ENCODE assay signal across 12 cellular contexts in the genomic region with DNA sequence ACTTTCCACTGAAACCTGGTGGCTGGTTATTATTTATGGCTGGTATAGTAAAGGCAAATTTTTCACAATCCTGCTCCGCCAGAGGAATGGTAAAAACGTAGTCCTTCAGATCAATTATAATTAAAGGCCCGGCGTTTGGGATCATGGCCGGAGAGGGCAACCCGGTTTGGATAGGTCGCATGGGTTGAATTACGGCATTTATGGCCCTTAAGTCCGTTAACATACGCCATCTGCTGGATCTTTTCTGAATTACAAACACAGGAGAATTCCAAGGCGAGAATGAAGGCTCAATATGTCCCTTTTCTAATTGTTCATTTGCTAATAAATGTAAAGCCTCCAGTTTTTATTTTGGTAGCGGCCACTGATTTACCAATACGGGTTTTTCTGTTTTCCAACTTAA. TPM values are rescaled to one million over a fixed set of nuclear protein-coding genes. Genes with fewer than 3 reads are reported as not detected.
DNase-seq lines count a peak whose midpoint lies in the region; ATAC-seq, FAIRE-seq and TF ChIP-seq lines count a peak whose summit lies in the region.
"Had no signal": no experiment of that assay in that cellular context is flagged by ENCODE, and none has a peak within 500 bp of the region (broad histone marks: within the 10 kb centered on the region; RNA-seq: fewer than 3 reads in every experiment).

No MANE protein-coding gene starts in this region.

- no peak overlapping the region for H3K9ac ChIP-seq in DND-41 (ENCODE audit: low read depth, low read length)
- H3K9ac ChIP-seq in KMS-11 = no peak overlapping the region
- no peak overlapping the region for H3K9ac ChIP-seq in GM12878 (ENCODE audit: control insufficient read depth, insufficient read depth, low read length)
- no peak overlapping the region for H3K9ac ChIP-seq in mesenchymal stem cell (ENCODE audit: low read length)

- H3K79me1 ChIP-seq in mesenchymal stem cell (replicated peaks; ENCODE audit: low read length, poor library complexity, severe bottlenecking) = peaks cover 32% of the 10 kb centered on the region

- in situ Hi-C loops in GM12878 (cut with MboI) = no loop called here

- H3K9me3 ChIP-seq in DND-41 (ENCODE audit: insufficient read depth, low read length, severe bottlenecking) (peaks cover 26% of the 10 kb centered on the region), GM12878 (replicated peaks; ENCODE audit: control insufficient read depth, insufficient read depth, low read length) (peaks cover 30% of the 10 kb centered on the region), mesenchymal stem cell (ENCODE audit: control insufficient read depth, low read length) (peaks cover 34% of the 10 kb centered on the region)

- POLR2A ChIA-PET in GM12878 (lab: Charles Lee) = no interaction called here

- H3K18ac ChIP-seq in mesenchymal stem cell (ENCODE audit: low read depth in 1 of 2, low read length in 2 of 2) = no peak overlapping the region

- H3K36me3 ChIP-seq in DND-41 (ENCODE audit: insufficient read depth, low read length) = peaks cover 94% of the 10 kb centered on the region
- H3K36me3 ChIP-seq in KMS-11 (ENCODE audit: insufficient read depth) = peaks cover 35% of the 10 kb centered on the region
- H3K36me3 ChIP-seq in GM12878 (ENCODE audit: control insufficient read depth in 2 of 2, insufficient read depth in 2 of 2, low read length in 1 of 2) = peaks cover 3 to 20% of the 10 kb centered on the region in 2 experiments
- peaks cover 40 to 95% of the 10 kb centered on the region in 2 experiments for H3K36me3 ChIP-seq in mesenchymal stem cell (ENCODE audit: control insufficient read depth in 1 of 2, insufficient read depth in 2 of 2, low read depth in 1 of 2, low read length in 2 of 2)

- H3K4me3 ChIP-seq in DND-41 (ENCODE audit: low read depth in 1 of 2, low read length in 2 of 2) = no peak overlapping the region
- no peak overlapping the region for H3K4me3 ChIP-seq in KMS-11 (IDR thresholded peaks at IDR 0.05; ENCODE audit: insufficient read depth, low read depth, low read length)
- no peak overlapping the region for H3K4me3 ChIP-seq in GM12878
- H3K4me3 ChIP-seq in mesenchymal stem cell (ENCODE audit: insufficient read depth in 1 of 2, low read depth in 1 of 2, low read length in 2 of 2) = no peak overlapping the region

- SMC1A ChIA-PET in GM12878 (lab: Charles Lee; ENCODE audit: uncharacterized antibody, unreplicated experiment) = no interaction called here

- WGBS in GM12878 (ENCODE audit: insufficient coverage, insufficient replicate concordance, low lambda C conversion rate, missing lambda C conversion rate) = 97% methylated on average over 13 of the region's 13 CpGs
- over 99% methylated on average over 12 of the region's 13 CpGs for WGBS in mesenchymal stem cell

- no peak for TF ChIP-seq EP300 in GM12878 (IDR thresholded peaks at IDR 0.05; ENCODE audit: borderline replicate concordance in 1 of 2, control insufficient read depth in 1 of 2, low read depth in 2 of 2, low read length in 2 of 2)

- TF ChIP-seq CTCF in DND-41 (IDR thresholded peaks at IDR 0.05; ENCODE audit: borderline replicate concordance, extremely low read depth, low read length, poor library complexity, severe bottlenecking) (peak; percentile 49), KMS-11 (conservative IDR thresholded peaks at IDR 0.05; ENCODE audit: low read depth, low read length) (peak; percentile 80), GM12878 (IDR thresholded peaks at IDR 0.05 in 2 of 3, conservative IDR thresholded peaks at IDR 0.05 in 1 of 3; ENCODE audit: control insufficient read depth in 2 of 3, extremely low read depth in 1 of 3, insufficient read depth in 1 of 3, low read depth in 3 of 3, low read length in 3 of 3) (peak in 1 of 3 experiments; percentile 16; a peak in 1 of 6 replicates)

- no peak overlapping the region for H3K4ac ChIP-seq in mesenchymal stem cell (ENCODE audit: low read depth in 1 of 2, low read length in 2 of 2)

- no peak overlapping the region for H3K23ac ChIP-seq in mesenchymal stem cell (ENCODE audit: low read length in 2 of 2)

- H3K14ac ChIP-seq in mesenchymal stem cell (ENCODE audit: low read length in 2 of 2) = no peak overlapping the region

- H4K91ac ChIP-seq in mesenchymal stem cell (ENCODE audit: low read length) = no peak overlapping the region

- no peak for TF ChIP-seq POLR2A in GM12878 (IDR thresholded peaks at IDR 0.05; ENCODE audit: low read depth, low read length)

- no peak overlapping the region for H4K8ac ChIP-seq in mesenchymal stem cell (ENCODE audit: low read length)

- ATAC-seq in DND-41 (ENCODE audit: insufficient read depth, low read depth) = no peak
- ATAC-seq in GM12878 = no peak
- no peak for ATAC-seq in GM21447 (IDR thresholded peaks at IDR 0.05; ENCODE audit: unreplicated experiment)
- no peak for ATAC-seq in GM18907 (IDR thresholded peaks at IDR 0.05; ENCODE audit: unreplicated experiment)
- ATAC-seq: naive thymus-derived CD8-positive, alpha-beta T cell had no signal

- no peak for TF ChIP-seq RAD21 in GM12878 (IDR thresholded peaks at IDR 0.05; ENCODE audit: insufficient read depth, low read depth, low read length)

- H2BK12ac ChIP-seq in mesenchymal stem cell (ENCODE audit: low read length in 2 of 2) = no peak overlapping the region

- CTCF ChIA-PET in GM12878 (lab: Yijun Ruan, JAX) = no interaction called here

- H4K20me1 ChIP-seq in DND-41 (ENCODE audit: insufficient read depth, low read length) = peaks cover 2% of the 10 kb centered on the region; the same call in 1 of the 2 replicates
- H4K20me1 ChIP-seq in KMS-11 (ENCODE audit: insufficient read depth) = no peaks in the 10 kb centered on the region
- no peaks in the 10 kb centered on the region for H4K20me1 ChIP-seq in GM12878 (ENCODE audit: control insufficient read depth, insufficient read depth)

- intact Hi-C loops in GM12878 (cut with micrococcal nuclease; ENCODE audit: unreplicated experiment) = no loop called here

- H2AFZ ChIP-seq in DND-41 (ENCODE audit: low read depth, low read length) (no peak overlapping the region), KMS-11 (ENCODE audit: low read depth) (no peak overlapping the region), GM12878 (ENCODE audit: control insufficient read depth, low read depth, low read length) (no peak overlapping the region), mesenchymal stem cell (ENCODE audit: low read depth, low read length) (no peak overlapping the region)

- no peak overlapping the region for H2AK5ac ChIP-seq in mesenchymal stem cell (ENCODE audit: low read length, severe bottlenecking)

- H2BK5ac ChIP-seq in mesenchymal stem cell (ENCODE audit: low read depth, low read length, poor library complexity, severe bottlenecking) = no peak overlapping the region

- BruUV-seq in GM12878 (replicated peaks; lab: Mats Ljungman, UMichigan) = no TSS peak

- H3K4me2 ChIP-seq in DND-41 (ENCODE audit: insufficient read depth, low read length) = no peak overlapping the region
- H3K4me2 ChIP-seq in KMS-11 = no peak overlapping the region
- H3K4me2 ChIP-seq in GM12878 (ENCODE audit: control insufficient read depth, insufficient read depth) = no peak overlapping the region
- H3K4me2 ChIP-seq in mesenchymal stem cell (ENCODE audit: low read length, poor library complexity, severe bottlenecking) = no peak overlapping the region

- no peak overlapping the region for H2BK15ac ChIP-seq in mesenchymal stem cell (ENCODE audit: low read depth, poor library complexity, severe bottlenecking)

- H3K27ac ChIP-seq in DND-41 (ENCODE audit: low read length) (no peak overlapping the region), KMS-11 (no peak overlapping the region), GM12878 (ENCODE audit: control insufficient read depth, insufficient read depth) (no peak overlapping the region), mesenchymal stem cell (ENCODE audit: low read length, poor library complexity, severe bottlenecking) (no peak overlapping the region)

- H3K79me2 ChIP-seq in DND-41 (ENCODE audit: insufficient read depth, low read length) (no peaks in the 10 kb centered on the region), KMS-11 (ENCODE audit: insufficient read depth, low read depth) (no peaks in the 10 kb centered on the region), GM12878 (ENCODE audit: control insufficient read depth, insufficient read depth, low read length) (no peaks in the 10 kb centered on the region)

- H3K27me3 ChIP-seq in DND-41 (ENCODE audit: insufficient read depth, low read length, poor library complexity) (no peaks in the 10 kb centered on the region), KMS-11 (ENCODE audit: insufficient read depth, low read depth) (no peaks in the 10 kb centered on the region), GM12878 (replicated peaks in 1 of 2; ENCODE audit: control insufficient read depth in 2 of 2, insufficient read depth in 2 of 2, low read length in 1 of 2) (no peaks in the 10 kb centered on the region), mesenchymal stem cell (ENCODE audit: control insufficient read depth in 1 of 2, insufficient read depth in 1 of 2, low read length in 2 of 2) (no peaks in the 10 kb centered on the region)

- H3K4me1 ChIP-seq in DND-41 (ENCODE audit: insufficient read depth, low read length) = no peaks in the 10 kb centered on the region
- no peaks in the 10 kb centered on the region for H3K4me1 ChIP-seq in KMS-11 (ENCODE audit: low read depth, poor library complexity, severe bottlenecking)
- no peaks in the 10 kb centered on the region for H3K4me1 ChIP-seq in GM12878 (ENCODE audit: control insufficient read depth, insufficient read depth, low read length)
- H3K4me1 ChIP-seq in mesenchymal stem cell (ENCODE audit: control insufficient read depth, insufficient read depth, low read depth, low read length) = no peaks in the 10 kb centered on the region

- DNase-seq in DND-41 (no peak), GM12878 (ENCODE audit: low read depth, low spot score) (no peak), mesenchymal stem cell (peak; percentile 2), cerebellar cortex (ENCODE audit: low spot score) (no peak)
- no peak for DNase-seq in stimulated activated CD4-positive, alpha-beta T cell treated with anti-CD3 and anti-CD28 coated beads, Interleukin-12 subunit alpha, Interleukin-12 subunit beta, amount 100 ng/mL, for 4 hours
- DNase-seq: activated CD4-positive, alpha-beta T cell treated with anti-CD3 and anti-CD28 coated beads for 1 hour; activated naive CD4-positive, alpha-beta T cell treated with Interleukin-2 at 50 U/mL for 16 hours; effector CD8-positive, alpha-beta T cell; naive thymus-derived CD8-positive, alpha-beta T cell had no signal

- no peak for FAIRE-seq in GM12878 (lab: Jason Lieb, UNC)

- H2BK120ac ChIP-seq in mesenchymal stem cell (ENCODE audit: low read depth, low read length) = no peak overlapping the region

- RAD21 ChIA-PET in GM12878 (lab: Charles Lee; ENCODE audit: unreplicated experiment) = no interaction called here

RNA-seq across cellular contexts. Expression of a gene that starts 11.3 kb away (rescaled TPM):
- 91.0 and 96.1 TPM in 2 replicates for total RNA-seq in GM12878 (2013; cell fraction: nucleolus; rRNA removed)
- 0.85 and 1.8 TPM in 2 replicates for total RNA-seq in GM12878 (2014; rRNA removed)
- total RNA-seq in GM12878 (2014; rRNA removed; fragmentation: Illumina TruSeq; extraction: Trizol) = 1.1 and 1.2 TPM in 2 replicates
- 0.21 and 0.24 TPM in 2 replicates for total RNA-seq in GM12878 (2021)
- polyA plus RNA-seq in GM12878 (2011; ENCODE audit: low read depth) = not detected
- polyA plus RNA-seq in GM12878 (2011; rRNA removed) = 0.72 and 0.91 TPM in 2 replicates
- 0.07 and 0.13 TPM in 2 replicates for polyA plus RNA-seq in GM12878 (2011; cell fraction: cytosol; rRNA removed)
- 2.4 and 3.0 TPM in 2 replicates for polyA plus RNA-seq in GM12878 (2011; cell fraction: nucleus; rRNA removed)
- polyA plus RNA-seq in GM12878 (2012) = not detected in 2 replicates
- polyA plus RNA-seq in GM12878 (2014; fragmentation: Illumina TruSeq; extraction: Trizol) = 0.25 TPM in 1 of 2 replicates, not detected in the other
- not detected for polyA plus RNA-seq in GM12878 (2014; fragmentation: Nextera tagmentation; extraction: Ambion mirVana)
- 0.09 and 0.23 TPM in 2 replicates for polyA plus RNA-seq in GM12878 (2014; rRNA removed)
- polyA plus RNA-seq in GM12878 (2016; fragmentation: Nextera tagmentation; extraction: Ambion mirVana) = not detected
- 15.5 and 19.1 TPM in 2 replicates for polyA minus RNA-seq in GM12878 (2011; rRNA and poly(A)+ RNA removed)
- not detected in 2 replicates for polyA minus RNA-seq in GM12878 (2011; cell fraction: cytosol; rRNA and poly(A)+ RNA removed)
- polyA minus RNA-seq in GM12878 (2011; cell fraction: nucleus; rRNA and poly(A)+ RNA removed) = 14.6 and 23.7 TPM in 2 replicates
- not detected for polyA plus RNA-seq in mesenchymal stem cell (2013, experiment 1 of 2)
- not detected for polyA plus RNA-seq in mesenchymal stem cell (2013, experiment 2 of 2)
- polyA plus RNA-seq: naive thymus-derived CD8-positive, alpha-beta T cell had no signal

RNA-seq across cellular contexts. Expression of a gene that starts 14.5 kb away (rescaled TPM):
- 285 and 310 TPM in 2 replicates for total RNA-seq in GM12878 (2013; cell fraction: nucleolus; rRNA removed)
- total RNA-seq in GM12878 (2014; rRNA removed) (214 and 257 TPM in 2 replicates), GM12878 (2014; rRNA removed; fragmentation: Illumina TruSeq; extraction: Trizol) (363 and 370 TPM in 2 replicates), GM12878 (2021) (186 and 191 TPM in 2 replicates)
- polyA plus RNA-seq in GM12878 (2011; ENCODE audit: low read depth) = 257 TPM
- polyA plus RNA-seq in GM12878 (2011; rRNA removed) (197 and 267 TPM in 2 replicates), GM12878 (2014; fragmentation: Illumina TruSeq; extraction: Trizol) (467 and 621 TPM in 2 replicates), GM12878 (2014; fragmentation: Nextera tagmentation; extraction: Ambion mirVana) (100 to 1,000 TPM; 802 to 998 TPM), GM12878 (2014; rRNA removed) (286 and 329 TPM in 2 replicates), GM12878 (2016; fragmentation: Nextera tagmentation; extraction: Ambion mirVana) (100 to 1,000 TPM; 638 to 646 TPM)
- polyA plus RNA-seq in GM12878 (2011; cell fraction: cytosol; rRNA removed) = 84.4 and 93.4 TPM in 2 replicates
- 92.0 and 102 TPM in 2 replicates for polyA plus RNA-seq in GM12878 (2011; cell fraction: nucleus; rRNA removed)
- polyA plus RNA-seq in GM12878 (2012) = 219 and 234 TPM in 2 replicates
- polyA minus RNA-seq in GM12878 (2011; rRNA and poly(A)+ RNA removed) = 51.5 and 76.1 TPM in 2 replicates
- 27.3 and 30.9 TPM in 2 replicates for polyA minus RNA-seq in GM12878 (2011; cell fraction: cytosol; rRNA and poly(A)+ RNA removed)
- polyA minus RNA-seq in GM12878 (2011; cell fraction: nucleus; rRNA and poly(A)+ RNA removed) = 65.2 and 94.9 TPM in 2 replicates
- 327 TPM for polyA plus RNA-seq in mesenchymal stem cell (2013, experiment 1 of 2)
- 323 TPM for polyA plus RNA-seq in mesenchymal stem cell (2013, experiment 2 of 2)

RNA-seq across cellular contexts. Expression of a gene that starts 23.8 kb away (rescaled TPM):
- 67.8 and 69.2 TPM in 2 replicates for total RNA-seq in GM12878 (2013; cell fraction: nucleolus; rRNA removed)
- 0.33 and 0.40 TPM in 2 replicates for total RNA-seq in GM12878 (2014; rRNA removed)
- total RNA-seq in GM12878 (2014; rRNA removed; fragmentation: Illumina TruSeq; extraction: Trizol) = 0.67 and 0.83 TPM in 2 replicates
- 0.33 and 0.35 TPM in 2 replicates for total RNA-seq in GM12878 (2021)
- 0.20 TPM for polyA plus RNA-seq in GM12878 (2011; ENCODE audit: low read depth)
- polyA plus RNA-seq in GM12878 (2011; rRNA removed) = 0.90 and 1.7 TPM in 2 replicates
- polyA plus RNA-seq in GM12878 (2011; cell fraction: cytosol; rRNA removed) = 0.18 and 0.19 TPM in 2 replicates
- 2.1 and 3.0 TPM in 2 replicates for polyA plus RNA-seq in GM12878 (2011; cell fraction: nucleus; rRNA removed)
- polyA plus RNA-seq in GM12878 (2012) = 0.22 and 0.24 TPM in 2 replicates
- polyA plus RNA-seq in GM12878 (2014; fragmentation: Illumina TruSeq; extraction: Trizol) = 0.43 and 0.47 TPM in 2 replicates
- under 1 TPM in 1 of 2 experiments, not detected in 1; 0.04 TPM for polyA plus RNA-seq in GM12878 (2014; fragmentation: Nextera tagmentation; extraction: Ambion mirVana)
- polyA plus RNA-seq in GM12878 (2014; rRNA removed) = 0.40 and 0.42 TPM in 2 replicates
- polyA plus RNA-seq in GM12878 (2016; fragmentation: Nextera tagmentation; extraction: Ambion mirVana) = under 1 TPM; 0.13 to 0.19 TPM
- polyA minus RNA-seq in GM12878 (2011; rRNA and poly(A)+ RNA removed) = 7.5 and 8.7 TPM in 2 replicates
- polyA minus RNA-seq in GM12878 (2011; cell fraction: cytosol; rRNA and poly(A)+ RNA removed) = 0.62 TPM in 1 of 2 replicates, not detected in the other
- polyA minus RNA-seq in GM12878 (2011; cell fraction: nucleus; rRNA and poly(A)+ RNA removed) = 9.9 and 15.0 TPM in 2 replicates
- polyA plus RNA-seq in mesenchymal stem cell (2013, experiment 1 of 2) = 0.03 TPM
- polyA plus RNA-seq in mesenchymal stem cell (2013, experiment 2 of 2) = 0.04 TPM

RNA-seq across cellular contexts. Expression of a gene that starts 37.4 kb away (rescaled TPM):
- total RNA-seq in GM12878 (2013; cell fraction: nucleolus; rRNA removed) = 71.2 and 72.1 TPM in 2 replicates
- 0.51 and 1.3 TPM in 2 replicates for total RNA-seq in GM12878 (2014; rRNA removed)
- 0.31 and 0.46 TPM in 2 replicates for total RNA-seq in GM12878 (2014; rRNA removed; fragmentation: Illumina TruSeq; extraction: Trizol)
- total RNA-seq in GM12878 (2021) = 0.44 and 0.45 TPM in 2 replicates
- polyA plus RNA-seq in GM12878 (2011; ENCODE audit: low read depth) = 0.26 TPM
- 1.8 and 2.1 TPM in 2 replicates for polyA plus RNA-seq in GM12878 (2011; rRNA removed)
- 0.94 and 1.3 TPM in 2 replicates for polyA plus RNA-seq in GM12878 (2011; cell fraction: cytosol; rRNA removed)
- 6.2 and 7.1 TPM in 2 replicates for polyA plus RNA-seq in GM12878 (2011; cell fraction: nucleus; rRNA removed)
- 0.32 and 1.00 TPM in 2 replicates for polyA plus RNA-seq in GM12878 (2012)
- 0.21 and 1.00 TPM in 2 replicates for polyA plus RNA-seq in GM12878 (2014; fragmentation: Illumina TruSeq; extraction: Trizol)
- under 1 TPM in 1 of 2 experiments, not detected in 1; 0.07 TPM for polyA plus RNA-seq in GM12878 (2014; fragmentation: Nextera tagmentation; extraction: Ambion mirVana)
- polyA plus RNA-seq in GM12878 (2014; rRNA removed) = 0.30 and 0.58 TPM in 2 replicates
- polyA plus RNA-seq in GM12878 (2016; fragmentation: Nextera tagmentation; extraction: Ambion mirVana) = not detected
- polyA minus RNA-seq in GM12878 (2011; rRNA and poly(A)+ RNA removed) = 9.7 and 10.3 TPM in 2 replicates
- polyA minus RNA-seq in GM12878 (2011; cell fraction: cytosol; rRNA and poly(A)+ RNA removed) = not detected in 2 replicates
- polyA minus RNA-seq in GM12878 (2011; cell fraction: nucleus; rRNA and poly(A)+ RNA removed) = 10.4 and 14.5 TPM in 2 replicates
- 0.15 TPM for polyA plus RNA-seq in mesenchymal stem cell (2013, experiment 1 of 2)
- polyA plus RNA-seq in mesenchymal stem cell (2013, experiment 2 of 2) = 0.11 TPM

RNA-seq across cellular contexts. Expression of a gene that starts 44.5 kb away (rescaled TPM):
- total RNA-seq in GM12878 (2013; cell fraction: nucleolus; rRNA removed) = 0.71 TPM in 1 of 2 replicates, not detected in the other
- total RNA-seq in GM12878 (2014; rRNA removed) (not detected in 2 replicates), GM12878 (2014; rRNA removed; fragmentation: Illumina TruSeq; extraction: Trizol) (not detected in 2 replicates), GM12878 (2021) (0.24 TPM in 1 of 2 replicates, not detected in the other)
- polyA plus RNA-seq in GM12878 (2011; ENCODE audit: low read depth) = not detected
- polyA plus RNA-seq in GM12878 (2011; rRNA removed) (0.03 and 0.12 TPM in 2 replicates), GM12878 (2014; fragmentation: Illumina TruSeq; extraction: Trizol) (0.03 TPM in 1 of 2 replicates, not detected in the other), GM12878 (2014; fragmentation: Nextera tagmentation; extraction: Ambion mirVana) (under 1 TPM in 1 of 2 experiments, not detected in 1; 0.02 TPM), GM12878 (2014; rRNA removed) (not detected in 2 replicates), GM12878 (2016; fragmentation: Nextera tagmentation; extraction: Ambion mirVana) (not detected)
- polyA plus RNA-seq in GM12878 (2011; cell fraction: cytosol; rRNA removed) = not detected in 2 replicates
- polyA plus RNA-seq in GM12878 (2011; cell fraction: nucleus; rRNA removed) = 0.09 TPM in 1 of 2 replicates, not detected in the other
- polyA plus RNA-seq in GM12878 (2012) = 0.04 and 0.07 TPM in 2 replicates
- not detected in 2 replicates for polyA minus RNA-seq in GM12878 (2011; rRNA and poly(A)+ RNA removed)
- not detected in 2 replicates for polyA minus RNA-seq in GM12878 (2011; cell fraction: cytosol; rRNA and poly(A)+ RNA removed)
- polyA minus RNA-seq in GM12878 (2011; cell fraction: nucleus; rRNA and poly(A)+ RNA removed) = not detected in 2 replicates
- not detected for polyA plus RNA-seq in mesenchymal stem cell (2013, experiment 1 of 2)
- polyA plus RNA-seq in mesenchymal stem cell (2013, experiment 2 of 2) = not detected
- total RNA-seq: naive thymus-derived CD8-positive, alpha-beta T cell had no signal
- polyA plus RNA-seq: naive thymus-derived CD8-positive, alpha-beta T cell had no signal
